In the genomic region with DNA sequence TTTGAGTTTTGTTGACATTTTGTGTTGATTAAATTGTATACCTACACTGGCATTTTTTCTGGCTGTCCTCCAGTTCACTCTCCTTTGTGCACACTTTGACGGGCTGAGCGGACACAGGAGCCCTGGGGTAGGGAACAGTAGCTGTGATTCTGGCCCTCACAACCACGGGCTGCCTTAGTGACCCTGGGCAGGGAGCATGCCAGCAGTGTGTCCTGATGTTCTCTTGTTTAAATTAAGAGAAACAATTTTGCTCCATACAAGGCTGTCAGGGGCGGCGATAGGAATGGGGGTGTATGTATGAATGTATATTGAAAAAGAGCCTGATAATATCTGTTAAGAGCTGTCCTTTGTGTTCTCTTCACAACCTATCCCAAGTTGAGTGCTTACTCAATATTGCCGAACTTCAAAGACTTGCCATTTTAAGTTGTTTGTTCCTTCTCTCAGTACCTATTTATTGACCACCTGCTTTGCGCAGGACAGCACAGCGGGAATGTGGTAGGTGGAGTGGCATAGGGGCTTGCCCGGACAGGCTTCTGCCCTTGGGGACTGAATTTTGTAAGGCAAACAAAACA, we compare ENCODE assay signal across 10 cellular contexts.
DNase-seq lines count a peak whose midpoint lies in the region; ATAC-seq and TF ChIP-seq lines count a peak whose summit lies in the region.
"Had no signal": no experiment of that assay in that cellular context is flagged by ENCODE, and none has a peak within 500 bp of the region (broad histone marks: within the 10 kb centered on the region; RNA-seq: fewer than 3 reads in every experiment).

No MANE protein-coding gene starts in this region.

- peak overlapping the region in 3 of 4 donors; percentile 7 to 42 (median 29) for H3K27ac ChIP-seq in esophagus squamous epithelium
- H3K27ac ChIP-seq in vagina = peak overlapping the region; percentile 33

- ATAC-seq in Right ventricle myocardium inferior (peak; percentile 38), left cardiac atrium (no peak), natural killer cell (no peak), GM21447 (IDR thresholded peaks at IDR 0.05; ENCODE audit: unreplicated experiment) (no peak)

- TF ChIP-seq POLR2A in esophagus squamous epithelium (IDR thresholded peaks at IDR 0.05) (no peak), vagina (IDR thresholded peaks at IDR 0.05) (no peak)

- H3K4me1 Mint-ChIP-seq in osteocyte (ENCODE audit: unreplicated experiment) (peaks cover 25% of the 10 kb centered on the region), natural killer cell (peaks cover 11 to 24% of the 10 kb centered on the region in 2 donors)

- DNase-seq in Right ventricle myocardium inferior (ENCODE audit: missing footprints) (no peak), left cardiac atrium (no peak), esophagus squamous epithelium (lab: John Stamatoyannopoulos, UW) (no peak), osteocyte (ENCODE audit: extremely low spot score, unreplicated experiment) (no peak), vagina (ENCODE audit: extremely low spot score in 2 of 2) (no peak), natural killer cell (no peak)
- DNase-seq in activated effector memory CD4-positive, alpha-beta T cell treated with Interleukin-2 at 50 U/mL for 16 hours = no peak
- DNase-seq: NCI-H526 treated with DMSO at 0.1 percent for 48 hours, SHP77 treated with DMSO at 0.1 percent for 48 hours had no signal

- no peaks in the 10 kb centered on the region for H3K27me3 ChIP-seq in esophagus squamous epithelium
- H3K27me3 ChIP-seq in vagina = no peaks in the 10 kb centered on the region

- H3K4me3 ChIP-seq in esophagus squamous epithelium (no peak overlapping the region), vagina (no peak overlapping the region)

- H3K36me3 Mint-ChIP-seq in osteocyte (ENCODE audit: unreplicated experiment) = peaks cover 72% of the 10 kb centered on the region
- H3K36me3 Mint-ChIP-seq in natural killer cell = peaks cover 44% of the 10 kb centered on the region

- WGBS in esophagus squamous epithelium, 2 donors = 74 to 77% methylated on average over 8 to 9 of the region's 9 CpGs

- no peak for TF ChIP-seq CTCF in esophagus squamous epithelium (IDR thresholded peaks at IDR 0.05)
- no peak for TF ChIP-seq CTCF in osteocyte (IDR thresholded peaks at IDR 0.05)
- TF ChIP-seq CTCF in vagina (IDR thresholded peaks at IDR 0.05) = no peak
- TF ChIP-seq CTCF in natural killer cell (IDR thresholded peaks at IDR 0.05) = no peak

- intact Hi-C loops in Right ventricle myocardium inferior (cut with DNase I) (loop anchor here (5.0 kb wide), 1 partner anchor 142 kb away; no protein-coding TSS in a partner anchor), left cardiac atrium (cut with DNase I) (loop anchor here in 1 of 2 donors (10.0 kb wide), 1 partner anchor 95 kb away; no protein-coding TSS in a partner anchor), esophagus squamous epithelium (cut with DNase I) (no loop called here), vagina (cut with DNase I) (no loop called here), natural killer cell (cut with micrococcal nuclease) (no loop called here)

- H3K4me1 ChIP-seq in esophagus squamous epithelium (peaks cover 0 to 36% (median 4%) of the 10 kb centered on the region in 3 donors), vagina (peaks cover 24% of the 10 kb centered on the region)

- no peaks in the 10 kb centered on the region for H3K9me3 Mint-ChIP-seq in osteocyte (ENCODE audit: unreplicated experiment)
- H3K9me3 Mint-ChIP-seq in natural killer cell = no peaks in the 10 kb centered on the region

- H3K9me3 ChIP-seq in esophagus squamous epithelium = no peaks in the 10 kb centered on the region
- no peaks in the 10 kb centered on the region for H3K9me3 ChIP-seq in vagina

- H3K4me3 Mint-ChIP-seq in osteocyte (ENCODE audit: unreplicated experiment) = no peak overlapping the region
- no peak overlapping the region for H3K4me3 Mint-ChIP-seq in natural killer cell

- H3K27ac Mint-ChIP-seq in osteocyte (ENCODE audit: unreplicated experiment) = peak overlapping the region; percentile 82
- no peak overlapping the region for H3K27ac Mint-ChIP-seq in natural killer cell

- H3K36me3 ChIP-seq in esophagus squamous epithelium = peaks cover 0 to 100% (median 16%) of the 10 kb centered on the region in 3 donors
- peaks cover 0 to 48% of the 10 kb centered on the region in 2 donors for H3K36me3 ChIP-seq in vagina

- H3K27me3 Mint-ChIP-seq in osteocyte (ENCODE audit: unreplicated experiment) (no peaks in the 10 kb centered on the region), natural killer cell (ENCODE audit: low read depth in 2 of 2) (no peaks in the 10 kb centered on the region)
